7 cellular contexts compared by ENCODE assay signal in the genomic region with DNA sequence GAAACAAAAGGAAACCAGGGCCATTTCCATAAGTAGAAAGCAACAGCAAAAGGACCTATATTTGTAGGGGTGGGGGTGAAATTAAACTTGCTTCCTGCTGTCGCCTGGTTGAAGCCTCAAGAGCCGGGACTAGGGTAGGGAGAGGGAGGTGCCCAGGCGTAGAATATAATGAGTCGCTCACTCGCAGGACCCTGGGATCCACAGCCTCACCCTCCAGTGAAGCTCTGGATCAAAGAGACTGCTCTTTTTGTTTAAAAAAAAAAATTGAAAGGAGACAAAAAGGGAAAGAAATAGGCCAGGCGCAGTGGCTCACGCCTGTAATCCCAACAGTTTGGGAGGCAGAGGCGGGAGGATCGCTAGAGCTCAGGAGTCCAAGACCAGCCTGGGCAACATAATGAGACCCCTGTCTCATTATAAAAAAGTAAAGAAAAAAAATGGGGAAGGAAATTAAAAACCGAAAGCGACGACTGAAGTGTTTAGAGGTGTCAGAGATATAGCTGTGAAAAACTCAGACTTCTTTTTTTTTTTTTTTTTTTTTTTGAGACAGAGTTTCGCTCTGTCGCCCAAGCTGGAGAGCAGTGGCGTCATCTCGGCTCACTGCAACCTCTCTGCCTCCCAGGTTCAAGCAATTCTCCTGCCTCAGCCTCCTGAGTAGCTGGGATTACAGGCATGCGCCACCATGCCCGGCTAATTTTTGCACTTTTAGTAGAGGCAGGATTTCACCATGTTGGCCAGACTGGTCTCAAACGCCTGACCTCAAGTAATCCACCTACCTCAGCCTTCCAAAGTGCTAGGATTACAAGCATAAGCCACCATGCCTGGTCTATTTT. TPM values are rescaled to one million over a fixed set of nuclear protein-coding genes. Genes with fewer than 3 reads are reported as not detected.
DNase-seq lines count a peak whose midpoint lies in the region; ATAC-seq and TF ChIP-seq lines count a peak whose summit lies in the region.

No MANE protein-coding gene starts in this region.

- H3K4me3 ChIP-seq in thoracic aorta, result peak overlapping the region; percentile 61

- no peaks in the 10 kb centered on the region for H3K9me3 ChIP-seq in thoracic aorta

- POLR2A ChIA-PET in HEK293T (lab: Yijun Ruan, JAX), result no interaction called here

- no peak for ATAC-seq in thoracic aorta (ENCODE audit: insufficient number of reproducible peaks, low FRiP score, low read depth)

- no peaks in the 10 kb centered on the region for H3K36me3 ChIP-seq in thoracic aorta

- TF ChIP-seq CTCF in thoracic aorta (IDR thresholded peaks at IDR 0.05), result no peak

- peak overlapping the region; percentile 85 to 88 for H3K27ac ChIP-seq in thoracic aorta

- H3K27me3 ChIP-seq in thoracic aorta (replicated peaks; ENCODE audit: insufficient read depth), result no peaks in the 10 kb centered on the region

- H3K4me1 ChIP-seq in thoracic aorta (ENCODE audit: control insufficient read depth in 1 of 2, low read depth in 2 of 2), result peaks cover 23 to 39% of the 10 kb centered on the region in 2 donors

- CTCF ChIA-PET in HEK293T (lab: Yijun Ruan, JAX), result interaction anchor here (1.1 kb wide), 1 partner anchor 22 kb away, joined by 3 read pairs; no protein-coding TSS in a partner anchor

- DNase-seq in Kasumi-1 (lab: John Stamatoyannopoulos, UW), result peak; percentile 42 to 56
- peak; percentile 50 to 56 for DNase-seq in activated CD4-positive, alpha-beta T cell treated with anti-CD3 and anti-CD28 coated beads, Interleukin-2, amount 50 U/mL, for 4 hours
- DNase-seq in left kidney (ENCODE audit: low read depth, low spot score), result peak; percentile 38
- no peak for DNase-seq in thoracic aorta (ENCODE audit: low spot score)
- no peak for DNase-seq in NCI-H524 (lab: John Stamatoyannopoulos, UW)
- no peak for DNase-seq in A172 (ENCODE audit: low spot score)
- no peak for DNase-seq in HEK293T (ENCODE audit: extremely low spot score)

TF ChIP-seq in HEK293T, 16 proteins besides CTCF, POLR2A, EP300 and RAD21:
- no peak for TF ChIP-seq LEF1 (IDR thresholded peaks at IDR 0.05; ENCODE audit: borderline replicate concordance)
- TF ChIP-seq NFRKB (IDR thresholded peaks at IDR 0.05), result no peak

RNA-seq across cellular contexts. Expression of a gene that starts 10.9 kb away (rescaled TPM):
- 100 to 1,000 TPM; 199 to 281 TPM for total RNA-seq in thoracic aorta
- total RNA-seq in A172 (2014; rRNA removed; shearing (Covaris generic)), result 72.8 and 74.8 TPM in 2 replicates

RNA-seq across cellular contexts. Expression of a gene that starts 48.8 kb away (rescaled TPM):
- 10 to 100 TPM; 77.4 to 81.6 TPM for total RNA-seq in thoracic aorta
- 312 and 320 TPM in 2 replicates for total RNA-seq in A172 (2014; rRNA removed; shearing (Covaris generic))

Comparison
In these comparisons a context has a peak if more than half of its experiments do, and no peak if none do; other contexts are left out.
1. DNase-seq: peak in Kasumi-1 (2 of 2), activated CD4-positive, alpha-beta T cell treated with anti-CD3 and anti-CD28 coated beads, Interleukin-2, amount 50 U/mL, for 4 hours (2 of 2) and left kidney (single experiment); none in thoracic aorta (single experiment), NCI-H524 (0 of 2), A172 (single experiment) and HEK293T (single experiment).